12 cellular contexts compared by ENCODE assay signal in genomic region chr17:18247613-18248001, GRCh38. TPM values are rescaled to one million over a fixed set of nuclear protein-coding genes. Genes with fewer than 3 reads are reported as not detected.
DNase-seq lines count a peak whose midpoint lies in the region; ATAC-seq, FAIRE-seq and TF ChIP-seq lines count a peak whose summit lies in the region.
"Had no signal": no experiment of that assay in that cellular context is flagged by ENCODE, and none has a peak within 500 bp of the region (broad histone marks: within the 10 kb centered on the region; RNA-seq: fewer than 3 reads in every experiment).

No MANE protein-coding gene starts in this region.

- no peak overlapping the region for H2AFZ ChIP-seq in keratinocyte (ENCODE audit: control insufficient read depth, low read length)
- H2AFZ ChIP-seq: parathyroid adenoma, PC-9 had no signal

- no peak for TF ChIP-seq EP300 in sigmoid colon (IDR thresholded peaks at IDR 0.05)

- H3K9me3 ChIP-seq in HUES6 (ENCODE audit: control insufficient read depth, insufficient read depth, low read depth, low read length) (no peaks in the 10 kb centered on the region), colonic mucosa (no peaks in the 10 kb centered on the region), keratinocyte (ENCODE audit: control insufficient read depth, low read depth, low read length) (no peaks in the 10 kb centered on the region), sigmoid colon (no peaks in the 10 kb centered on the region)

- H3K4me2 ChIP-seq in keratinocyte (ENCODE audit: control insufficient read depth, extremely low read depth, insufficient read depth, low read depth, low read length) = peak overlapping the region; percentile 85
- H3K4me2 ChIP-seq: PC-9 had no signal

- H4K20me1 ChIP-seq in keratinocyte (ENCODE audit: control insufficient read depth, extremely low read depth, insufficient read depth, low read length) = peaks cover 25% of the 10 kb centered on the region

- intact Hi-C loops in colonic mucosa (cut with DNase I) = loop anchor here (5.0 kb wide), 1 partner anchor 70 kb away; the partner anchor contains the start of gene SMCR8
- intact Hi-C loops in sigmoid colon (cut with DNase I) = no loop called here

- H3K36me3 ChIP-seq in HUES6 (ENCODE audit: control insufficient read depth, insufficient read depth, low read length) = peaks cover 78% of the 10 kb centered on the region
- H3K36me3 ChIP-seq in colonic mucosa = peaks cover 25% of the 10 kb centered on the region
- peaks cover 62 to 67% of the 10 kb centered on the region in 2 experiments for H3K36me3 ChIP-seq in keratinocyte (ENCODE audit: control insufficient read depth in 2 of 2, extremely low read depth in 1 of 2, insufficient read depth in 2 of 2, low read length in 2 of 2)
- H3K36me3 ChIP-seq in sigmoid colon = peaks cover 29 to 92% (median 69%) of the 10 kb centered on the region in 4 donors

- no peak overlapping the region for H3K4me3 Mint-ChIP-seq in stimulated activated effector memory CD8-positive, alpha-beta T cell treated with anti-CD3 and anti-CD28 coated beads, Interleukin-12 subunit alpha, Interleukin-12 subunit beta, amount 100 ng/mL, for 72 hours
- H3K4me3 Mint-ChIP-seq: activated naive CD4-positive, alpha-beta T cell treated with anti-CD3 and anti-CD28 coated beads, Interleukin-2, amount 10 ng/mL, durations not matched to agents 7 days and 5 days; stimulated activated naive CD8-positive, alpha-beta T cell treated with anti-CD3 and anti-CD28 coated beads, Interleukin-15, Interleukin-2, amounts not matched to agents 100 ng/mL and 50 ng/mL, for 24 hours had no signal

- H3K9me3 Mint-ChIP-seq in stimulated activated effector memory CD8-positive, alpha-beta T cell treated with anti-CD3 and anti-CD28 coated beads, Interleukin-12 subunit alpha, Interleukin-12 subunit beta, amount 100 ng/mL, for 72 hours = no peaks in the 10 kb centered on the region
- H3K9me3 Mint-ChIP-seq: activated naive CD4-positive, alpha-beta T cell treated with anti-CD3 and anti-CD28 coated beads, Interleukin-2, amount 10 ng/mL, durations not matched to agents 7 days and 5 days; stimulated activated naive CD8-positive, alpha-beta T cell treated with anti-CD3 and anti-CD28 coated beads, Interleukin-15, Interleukin-2, amounts not matched to agents 100 ng/mL and 50 ng/mL, for 24 hours had no signal

- H3K27ac Mint-ChIP-seq in stimulated activated effector memory CD8-positive, alpha-beta T cell treated with anti-CD3 and anti-CD28 coated beads, Interleukin-12 subunit alpha, Interleukin-12 subunit beta, amount 100 ng/mL, for 72 hours = peak overlapping the region; percentile 77
- H3K27ac Mint-ChIP-seq: activated naive CD4-positive, alpha-beta T cell treated with anti-CD3 and anti-CD28 coated beads, Interleukin-2, amount 10 ng/mL, durations not matched to agents 7 days and 5 days; stimulated activated naive CD8-positive, alpha-beta T cell treated with anti-CD3 and anti-CD28 coated beads, Interleukin-15, Interleukin-2, amounts not matched to agents 100 ng/mL and 50 ng/mL, for 24 hours had no signal

- H3K4me1 Mint-ChIP-seq in stimulated activated effector memory CD8-positive, alpha-beta T cell treated with anti-CD3 and anti-CD28 coated beads, Interleukin-12 subunit alpha, Interleukin-12 subunit beta, amount 100 ng/mL, for 72 hours = peaks cover 7% of the 10 kb centered on the region

- TF ChIP-seq POLR2A in sigmoid colon (IDR thresholded peaks at IDR 0.05) = no peak

- WGBS in sigmoid colon, 2 donors = 65 to 90% methylated on average over 30 of the region's 30 CpGs

- H3K36me3 Mint-ChIP-seq in stimulated activated effector memory CD8-positive, alpha-beta T cell treated with anti-CD3 and anti-CD28 coated beads, Interleukin-12 subunit alpha, Interleukin-12 subunit beta, amount 100 ng/mL, for 72 hours = peaks cover 98% of the 10 kb centered on the region

- peaks cover 16% of the 10 kb centered on the region for H3K4me1 ChIP-seq in HUES6 (ENCODE audit: control insufficient read depth, insufficient read depth, low read length)
- no peaks in the 10 kb centered on the region for H3K4me1 ChIP-seq in colonic mucosa
- peaks cover 27% of the 10 kb centered on the region for H3K4me1 ChIP-seq in keratinocyte (ENCODE audit: control insufficient read depth, extremely low read depth, insufficient read depth, low read length)
- H3K4me1 ChIP-seq in sigmoid colon = peaks cover 0 to 13% (median 5%) of the 10 kb centered on the region in 4 donors
- H3K4me1 ChIP-seq: parathyroid adenoma had no signal

- dilution Hi-C loops in keratinocyte (cut with MboI; ENCODE audit: extremely low pct_ligation_motif_present, low sequenced_read_pairs) = no loop called here

- H3K27me3 ChIP-seq in HUES6 (ENCODE audit: control insufficient read depth, insufficient read depth, low read length) = no peaks in the 10 kb centered on the region
- no peaks in the 10 kb centered on the region for H3K27me3 ChIP-seq in colonic mucosa
- H3K27me3 ChIP-seq in keratinocyte (ENCODE audit: control insufficient read depth, extremely low read depth, insufficient read depth, low read length) = no peaks in the 10 kb centered on the region
- no peaks in the 10 kb centered on the region for H3K27me3 ChIP-seq in sigmoid colon

- no peaks in the 10 kb centered on the region for H3K9me1 ChIP-seq in keratinocyte (ENCODE audit: control insufficient read depth, extremely low read depth, insufficient read depth, low read length)

- H3K9ac ChIP-seq in HUES6 (ENCODE audit: low read length) (no peak overlapping the region), colonic mucosa (ENCODE audit: low read depth in 2 of 2, low read length in 2 of 2) (peak overlapping the region in 1 of 2 donors; percentile 24), keratinocyte (ENCODE audit: control insufficient read depth, extremely low read depth, insufficient read depth, low read length) (no peak overlapping the region)
- H3K9ac ChIP-seq: parathyroid adenoma had no signal

- peak; percentile 32 for DNase-seq in colonic mucosa
- DNase-seq in keratinocyte (ENCODE audit: low read depth, low spot score) = no peak
- no peak for DNase-seq in stimulated activated effector memory CD8-positive, alpha-beta T cell treated with anti-CD3 and anti-CD28 coated beads, Interleukin-12 subunit alpha, Interleukin-12 subunit beta, amount 100 ng/mL, for 72 hours (ENCODE audit: low spot score in 2 of 2)
- DNase-seq in putamen (ENCODE audit: low spot score) = no peak
- no peak for DNase-seq in sigmoid colon

- FAIRE-seq in keratinocyte (lab: Jason Lieb, UNC) = no peak

- H3K79me2 ChIP-seq in keratinocyte (ENCODE audit: control insufficient read depth, insufficient read depth, low read length) = peaks cover 2% of the 10 kb centered on the region

- H3K4me3 ChIP-seq in HUES6 (ENCODE audit: low read depth, low read length) (peak overlapping the region; percentile 59; the same call in 1 of the 2 replicates), colonic mucosa (no peak overlapping the region), keratinocyte (ENCODE audit: control insufficient read depth in 2 of 3, extremely low read depth in 1 of 3, insufficient read depth in 2 of 3, low read depth in 1 of 3, low read length in 3 of 3) (no peak overlapping the region), sigmoid colon (no peak overlapping the region)
- H3K4me3 ChIP-seq: PC-9 had no signal

- ATAC-seq in stimulated activated effector memory CD8-positive, alpha-beta T cell treated with anti-CD3 and anti-CD28 coated beads, Interleukin-12 subunit alpha, Interleukin-12 subunit beta, amount 100 ng/mL, for 72 hours = no peak
- ATAC-seq in GM19324 (IDR thresholded peaks at IDR 0.05; ENCODE audit: low FRiP score, unreplicated experiment) (no peak), GM18858 (IDR thresholded peaks at IDR 0.05; ENCODE audit: unreplicated experiment) (no peak)

- H3K27ac ChIP-seq in HUES6 (ENCODE audit: low read depth, low read length) (no peak overlapping the region), colonic mucosa (no peak overlapping the region), keratinocyte (ENCODE audit: control insufficient read depth, insufficient read depth, low read length) (no peak overlapping the region), sigmoid colon (peak overlapping the region in 2 of 4 donors; percentile 36 to 63)
- H3K27ac ChIP-seq: parathyroid adenoma, PC-9 had no signal

- no peak for TF ChIP-seq CTCF in colonic mucosa (IDR thresholded peaks at IDR 0.05)
- no peak for TF ChIP-seq CTCF in keratinocyte (optimal IDR thresholded peaks at IDR 0.05 in 1 of 3, IDR thresholded peaks at IDR 0.05 in 1 of 3, conservative IDR thresholded peaks at IDR 0.05 in 1 of 3; ENCODE audit: extremely low read depth in 1 of 3, insufficient read depth in 2 of 3, low read length in 3 of 3)
- TF ChIP-seq CTCF in sigmoid colon (IDR thresholded peaks at IDR 0.05) = no peak

RNA-seq across cellular contexts. Expression of gene FLII, which starts 10.9 kb away (rescaled TPM):
- total RNA-seq in colonic mucosa = 100 to 1,000 TPM; 263 to 293 TPM
- polyA plus RNA-seq in keratinocyte = 376 to 509 TPM (median 404 TPM) in 3 replicates
- 190 TPM for polyA plus RNA-seq in keratinocyte (2011; ENCODE audit: low read depth)
- 385 and 410 TPM in 2 replicates for polyA plus RNA-seq in keratinocyte (2011; cell fraction: cytosol; rRNA removed)
- 632 and 753 TPM in 2 replicates for polyA plus RNA-seq in keratinocyte (2011; cell fraction: nucleus; rRNA removed)
- polyA plus RNA-seq in keratinocyte (2012; ENCODE audit: low replicate concordance) = 196 and 509 TPM in 2 replicates
- 589 to 1,561 TPM (median 721 TPM) in 3 replicates for polyA minus RNA-seq in keratinocyte
- 529 TPM for polyA minus RNA-seq in keratinocyte (2011; cell fraction: cytosol; rRNA and poly(A)+ RNA removed)
- 248 and 269 TPM in 2 replicates for polyA minus RNA-seq in keratinocyte (2011; cell fraction: nucleus; rRNA and poly(A)+ RNA removed)
- total RNA-seq in sigmoid colon = 100 to 1,000 TPM; 222 to 422 (median 236) TPM
- polyA plus RNA-seq in sigmoid colon = 100 to 1,000 TPM; 115 to 208 (median 136) TPM

RNA-seq across cellular contexts. Expression of gene MIEF2, which starts 12.9 kb away (rescaled TPM):
- 10 to 100 TPM; 13.2 to 15.3 TPM for total RNA-seq in colonic mucosa
- polyA plus RNA-seq in keratinocyte = 7.9 to 12.8 TPM (median 9.1 TPM) in 3 replicates
- 5.2 TPM for polyA plus RNA-seq in keratinocyte (2011; ENCODE audit: low read depth)
- 3.8 and 9.5 TPM in 2 replicates for polyA plus RNA-seq in keratinocyte (2011; cell fraction: cytosol; rRNA removed)
- polyA plus RNA-seq in keratinocyte (2011; cell fraction: nucleus; rRNA removed) = 40.0 and 41.1 TPM in 2 replicates
- polyA plus RNA-seq in keratinocyte (2012; ENCODE audit: low replicate concordance) = 11.2 and 12.3 TPM in 2 replicates
- polyA minus RNA-seq in keratinocyte = 6.4 to 12.0 TPM (median 8.4 TPM) in 3 replicates
- polyA minus RNA-seq in keratinocyte (2011; cell fraction: cytosol; rRNA and poly(A)+ RNA removed) = 15.5 TPM
- polyA minus RNA-seq in keratinocyte (2011; cell fraction: nucleus; rRNA and poly(A)+ RNA removed) = 29.0 and 30.2 TPM in 2 replicates
- 10 to 100 TPM in 3 of 4 donors, 1 to 10 TPM in 1; 8.7 to 14.4 (median 11.7) TPM for total RNA-seq in sigmoid colon
- 10 to 100 TPM in 2 of 3 donors, 1 to 10 TPM in 1; 3.7 to 11.4 (median 11.1) TPM for polyA plus RNA-seq in sigmoid colon

RNA-seq across cellular contexts. Expression of gene LLGL1, which starts 22.2 kb away (rescaled TPM):
- total RNA-seq in colonic mucosa = 10 to 100 TPM in 1 of 2 donors, 1 to 10 TPM in 1; 7.8 to 13.1 TPM
- 13.8 to 24.7 TPM (median 22.6 TPM) in 3 replicates for polyA plus RNA-seq in keratinocyte
- 4.3 TPM for polyA plus RNA-seq in keratinocyte (2011; ENCODE audit: low read depth)
- 13.0 and 26.4 TPM in 2 replicates for polyA plus RNA-seq in keratinocyte (2011; cell fraction: cytosol; rRNA removed)
- 29.1 and 37.8 TPM in 2 replicates for polyA plus RNA-seq in keratinocyte (2011; cell fraction: nucleus; rRNA removed)
- polyA plus RNA-seq in keratinocyte (2012; ENCODE audit: low replicate concordance) = 9.8 and 22.3 TPM in 2 replicates
- 25.2 to 45.1 TPM (median 34.6 TPM) in 3 replicates for polyA minus RNA-seq in keratinocyte
- polyA minus RNA-seq in keratinocyte (2011; cell fraction: cytosol; rRNA and poly(A)+ RNA removed) = 54.5 TPM
- polyA minus RNA-seq in keratinocyte (2011; cell fraction: nucleus; rRNA and poly(A)+ RNA removed) = 32.7 and 34.8 TPM in 2 replicates
- 10 to 100 TPM; 16.8 to 25.2 (median 17.2) TPM for total RNA-seq in sigmoid colon
- polyA plus RNA-seq in sigmoid colon = 10 to 100 TPM in 1 of 3 donors, 1 to 10 TPM in 2; 2.8 to 11.2 (median 4.2) TPM
